ENCODE assay signal across 8 cellular contexts in the genomic region with DNA sequence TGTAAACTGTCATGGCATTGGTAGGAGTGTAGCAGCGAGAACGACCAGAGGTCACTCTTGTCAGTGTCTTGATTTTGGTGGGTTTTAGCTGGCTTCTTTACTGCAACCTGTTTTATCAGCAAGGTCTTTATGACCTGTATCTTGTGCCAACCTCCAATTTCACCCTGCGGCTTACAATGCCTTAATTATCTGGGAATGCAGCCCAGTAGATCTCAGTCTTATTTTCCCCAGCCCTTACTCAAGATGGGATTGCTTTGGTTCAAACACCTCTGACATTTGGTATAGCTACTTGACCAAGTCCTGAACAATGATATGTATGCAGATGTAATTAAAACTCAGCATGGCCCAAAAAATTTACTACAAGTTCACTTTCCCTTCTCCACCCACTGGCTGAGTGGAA.
"Had no signal": no experiment of that assay in that cellular context is flagged by ENCODE, and none has a peak within 500 bp of the region (broad histone marks: within the 10 kb centered on the region; RNA-seq: fewer than 3 reads in every experiment).

No MANE protein-coding gene starts in this region.

- DNase-seq: GM23248, GOT3, H7, H9, HFFc6 had no signal

- ATAC-seq: GM23338, HCT116 had no signal

- H3K4me1 ChIP-seq: HAP-1 had no signal

- H3K4me3 ChIP-seq: GM23248, GM23338, HAP-1 had no signal

- H3K9me3 ChIP-seq: HAP-1 had no signal

- H3K27ac ChIP-seq: GM23248 had no signal

- H3K36me3 ChIP-seq: HAP-1 had no signal
